In genomic region chr2:68432696-68433658, GRCh38 we compare ENCODE assay signal across 17 cellular contexts. TPM values are rescaled to one million over a fixed set of nuclear protein-coding genes. Genes with fewer than 3 reads are reported as not detected.
DNase-seq lines count a peak whose midpoint lies in the region; ATAC-seq and TF ChIP-seq lines count a peak whose summit lies in the region.
"Had no signal": no experiment of that assay in that cellular context is flagged by ENCODE, and none has a peak within 500 bp of the region (broad histone marks: within the 10 kb centered on the region; RNA-seq: fewer than 3 reads in every experiment).

No MANE protein-coding gene starts in this region.

- H3K27ac ChIP-seq in RWPE2 (ENCODE audit: poor library complexity, severe bottlenecking) = no peak overlapping the region
- H3K27ac ChIP-seq in mesenchymal stem cell (ENCODE audit: low read length, poor library complexity, severe bottlenecking) = no peak overlapping the region
- H3K27ac ChIP-seq in psoas muscle = no peak overlapping the region
- H3K27ac ChIP-seq: A549, GM23248 had no signal

- no peak overlapping the region for H3K4ac ChIP-seq in mesenchymal stem cell (ENCODE audit: low read depth in 1 of 2, low read length in 2 of 2)

- intact Hi-C loops in Right ventricle myocardium superior (cut with DNase I) (no loop called here), Right ventricle myocardium inferior (cut with DNase I) (no loop called here), psoas muscle (cut with DNase I) (no loop called here)

- POLR2A ChIA-PET in HEK293T (lab: Yijun Ruan, JAX) = no interaction called here

- 81% methylated on average over 13 of the region's 14 CpGs for WGBS in mesenchymal stem cell
- WGBS in psoas muscle, 3 donors = 76 to 88% (median 82%) methylated on average over 12 to 14 of the region's 14 CpGs

- no peak for ATAC-seq in Right ventricle myocardium superior (ENCODE audit: poor library complexity)
- ATAC-seq in Right ventricle myocardium inferior = no peak
- peak; percentile 36; the same call in 1 of the 3 replicates for ATAC-seq in RWPE2 (ENCODE audit: low read depth)
- no peak for ATAC-seq in psoas muscle
- ATAC-seq: A549 had no signal

- H3K18ac ChIP-seq in mesenchymal stem cell (ENCODE audit: low read depth in 1 of 2, low read length in 2 of 2) = no peak overlapping the region

- H2AFZ ChIP-seq in mesenchymal stem cell (ENCODE audit: low read depth, low read length) = no peak overlapping the region
- H2AFZ ChIP-seq: GM23248 had no signal

- H3K79me1 ChIP-seq in mesenchymal stem cell (replicated peaks; ENCODE audit: low read length, poor library complexity, severe bottlenecking) = no peaks in the 10 kb centered on the region

- CTCF ChIA-PET in HEK293T (lab: Yijun Ruan, JAX) = no interaction called here

- TF ChIP-seq CTCF in RWPE2 (IDR thresholded peaks at IDR 0.05; ENCODE audit: poor library complexity, severe bottlenecking) (no peak), psoas muscle (IDR thresholded peaks at IDR 0.05) (no peak)

- H3K4me2 ChIP-seq in mesenchymal stem cell (ENCODE audit: low read length, poor library complexity, severe bottlenecking) = no peak overlapping the region
- H3K4me2 ChIP-seq: A549 had no signal

- H3K9ac ChIP-seq in mesenchymal stem cell (ENCODE audit: low read length) = no peak overlapping the region
- H3K9ac ChIP-seq: GM23248 had no signal

- H3K36me3 ChIP-seq in RWPE2 (ENCODE audit: low read depth) (no peaks in the 10 kb centered on the region), mesenchymal stem cell (ENCODE audit: control insufficient read depth in 1 of 2, insufficient read depth in 2 of 2, low read depth in 1 of 2, low read length in 2 of 2) (no peaks in the 10 kb centered on the region), psoas muscle (ENCODE audit: insufficient read depth in 1 of 2, low read depth in 1 of 2) (no peaks in the 10 kb centered on the region)

- no peak overlapping the region for H2BK15ac ChIP-seq in mesenchymal stem cell (ENCODE audit: low read depth, poor library complexity, severe bottlenecking)

- no peak overlapping the region for H2AK5ac ChIP-seq in mesenchymal stem cell (ENCODE audit: low read length, severe bottlenecking)

- H3K27me3 ChIP-seq in RWPE2 (ENCODE audit: insufficient read depth, poor library complexity, severe bottlenecking) (no peaks in the 10 kb centered on the region), mesenchymal stem cell (ENCODE audit: control insufficient read depth in 1 of 2, insufficient read depth in 1 of 2, low read length in 2 of 2) (peaks cover 3 to 11% of the 10 kb centered on the region in 2 experiments), psoas muscle (ENCODE audit: insufficient read depth in 3 of 3, low read length in 2 of 3) (no peaks in the 10 kb centered on the region)

- no peak overlapping the region for H2BK12ac ChIP-seq in mesenchymal stem cell (ENCODE audit: low read length in 2 of 2)

- no peak overlapping the region for H2BK5ac ChIP-seq in mesenchymal stem cell (ENCODE audit: low read depth, low read length, poor library complexity, severe bottlenecking)

- H3K4me3 ChIP-seq in RWPE2 (ENCODE audit: severe bottlenecking) (no peak overlapping the region), mesenchymal stem cell (ENCODE audit: insufficient read depth in 1 of 2, low read depth in 1 of 2, low read length in 2 of 2) (peak overlapping the region in 1 of 2 experiments; percentile 42), psoas muscle (no peak overlapping the region)
- H3K4me3 ChIP-seq: A549, GM23248 had no signal

- H3K9me3 ChIP-seq in RWPE2 (ENCODE audit: severe bottlenecking) (peaks cover 3% of the 10 kb centered on the region), mesenchymal stem cell (ENCODE audit: control insufficient read depth, low read length) (no peaks in the 10 kb centered on the region), psoas muscle (no peaks in the 10 kb centered on the region)
- H3K9me3 ChIP-seq: A549 had no signal

- H3K14ac ChIP-seq in mesenchymal stem cell (ENCODE audit: low read length in 2 of 2) = peak overlapping the region in 1 of 2 experiments; percentile 55

- peak overlapping the region in 1 of 2 experiments; percentile 40 for H3K23ac ChIP-seq in mesenchymal stem cell (ENCODE audit: low read length in 2 of 2)

- no peak overlapping the region for H2BK120ac ChIP-seq in mesenchymal stem cell (ENCODE audit: low read depth, low read length)

- H4K8ac ChIP-seq in mesenchymal stem cell (ENCODE audit: low read length) = no peak overlapping the region

- H4K91ac ChIP-seq in mesenchymal stem cell (ENCODE audit: low read length) = peak overlapping the region; percentile 20

- H3K4me1 ChIP-seq in RWPE2 (ENCODE audit: insufficient read depth, poor library complexity, severe bottlenecking) (peaks cover 10% of the 10 kb centered on the region), mesenchymal stem cell (ENCODE audit: control insufficient read depth, insufficient read depth, low read depth, low read length) (peaks cover 4% of the 10 kb centered on the region), psoas muscle (no peaks in the 10 kb centered on the region)
- H3K4me1 ChIP-seq: Caco-2 had no signal

- DNase-seq in Right ventricle myocardium superior (peak; percentile 37), Right ventricle myocardium inferior (ENCODE audit: missing footprints) (no peak), RWPE2 (ENCODE audit: low spot score) (peak; percentile 42), mesenchymal stem cell (no peak), DMS114 treated with DMSO at 0.1 percent for 48 hours (lab: John Stamatoyannopoulos, UW; ENCODE audit: unreplicated experiment) (no peak), psoas muscle (no peak), HEK293T (ENCODE audit: extremely low spot score) (no peak)
- DNase-seq: Caco-2, DMS79, GM23248, NCI-H1048, NCI-H1694, NCI-H2171 treated with DMSO at 0.1 percent for 48 hours, NCI-H524, RPMI8226 had no signal

TF ChIP-seq in HEK293T, 16 proteins besides CTCF, POLR2A, EP300 and RAD21:
- TF ChIP-seq BHLHE40 (IDR thresholded peaks at IDR 0.05; ENCODE audit: borderline replicate concordance) (no peak), FOXA1 (IDR thresholded peaks at IDR 0.05) (no peak), ARNT (IDR thresholded peaks at IDR 0.05) (no peak), NFRKB (IDR thresholded peaks at IDR 0.05) (no peak), FOXM1 (IDR thresholded peaks at IDR 0.05; ENCODE audit: borderline replicate concordance) (no peak), SP1 (IDR thresholded peaks at IDR 0.05) (no peak), L3MBTL2 (conservative IDR thresholded peaks at IDR 0.05) (no peak), FOXK2 (IDR thresholded peaks at IDR 0.05) (no peak), ELF4 (IDR thresholded peaks at IDR 0.05) (no peak), CTBP1 (IDR thresholded peaks at IDR 0.05; ENCODE audit: borderline replicate concordance) (no peak), ZNF384 (IDR thresholded peaks at IDR 0.05) (no peak), LEF1 (IDR thresholded peaks at IDR 0.05; ENCODE audit: borderline replicate concordance) (no peak), TARDBP (IDR thresholded peaks at IDR 0.05) (no peak)

RNA-seq across cellular contexts. Expression of gene FBXO48, which starts 34.1 kb away (rescaled TPM):
- total RNA-seq in Right ventricle myocardium superior (1.1 TPM), Right ventricle myocardium inferior (1.1 TPM), psoas muscle (1 to 10 TPM in 2 of 4 donors, under 1 TPM in 2; 0.90 to 2.4 (median 1.6) TPM)
- 0.61 TPM for polyA plus RNA-seq in mesenchymal stem cell (2013, experiment 1 of 2)
- polyA plus RNA-seq in mesenchymal stem cell (2013, experiment 2 of 2) = 0.59 TPM
- 1 to 10 TPM in 1 of 3 donors, under 1 TPM in 2; 0.57 to 4.3 (median 0.87) TPM for polyA plus RNA-seq in psoas muscle
- total RNA-seq: G401 had no signal

RNA-seq across cellular contexts. Expression of gene APLF, which starts 34.4 kb away (rescaled TPM):
- total RNA-seq in Right ventricle myocardium superior = 4.0 TPM
- total RNA-seq in Right ventricle myocardium inferior = 3.8 TPM
- polyA plus RNA-seq in mesenchymal stem cell (2013, experiment 1 of 2) = 1.3 TPM
- polyA plus RNA-seq in mesenchymal stem cell (2013, experiment 2 of 2) = 1.4 TPM
- total RNA-seq in psoas muscle = 1 to 10 TPM; 2.8 to 4.3 (median 3.6) TPM
- polyA plus RNA-seq in psoas muscle = 1 to 10 TPM in 2 of 3 donors, under 1 TPM in 1; 0.52 to 1.6 (median 1.4) TPM

Comparison
In these comparisons a context has a peak if more than half of its experiments do, and no peak if none do; other contexts are left out.
1. DNase-seq: peak in Right ventricle myocardium superior (single experiment) and RWPE2 (single experiment); none in Right ventricle myocardium inferior (single experiment), mesenchymal stem cell (single experiment), DMS114 treated with DMSO at 0.1 percent for 48 hours (single experiment), psoas muscle (0 of 2) and HEK293T (single experiment).